Comparison of ENCODE assay signal across 22 cellular contexts in genomic region chr9:94142353-94142752, GRCh38.
"Had no signal": no experiment of that assay in that cellular context is flagged by ENCODE, and none has a peak within 500 bp of the region (broad histone marks: within the 10 kb centered on the region; RNA-seq: fewer than 3 reads in every experiment).

No MANE protein-coding gene starts in this region.

- H3K9me3 ChIP-seq: heart right ventricle, ovary, psoas muscle, right atrium auricular region, stomach had no signal

- H3K36me3 ChIP-seq: heart right ventricle, ovary, right atrium auricular region, stomach had no signal

- H3K27me3 ChIP-seq: heart right ventricle, ovary, right atrium auricular region, stomach had no signal

- ATAC-seq: activated T-cell treated with anti-CD3 and anti-CD28 coated beads, Interleukin-2, amount 50 U/mL, for 4 hours; heart right ventricle; naive thymus-derived CD8-positive, alpha-beta T cell; psoas muscle; stimulated activated effector memory CD8-positive, alpha-beta T cell treated with anti-CD3 and anti-CD28 coated beads, Interleukin-12 subunit alpha, Interleukin-12 subunit beta, amount 100 ng/mL, for 72 hours had no signal

- DNase-seq: activated CD4-positive, alpha-beta T cell treated with anti-CD3 and anti-CD28 coated beads for 1 hour; activated CD4-positive, alpha-beta T cell treated with anti-CD3 and anti-CD28 coated beads, Interleukin-2, amount 50 U/mL, for 4 hours; activated CD8-positive, alpha-beta memory T cell treated with anti-CD3 and anti-CD28 coated beads, Interleukin-2, amount 50 U/mL, for 48 hours; activated naive CD4-positive, alpha-beta T cell treated with Interleukin-2 at 50 U/mL for 16 hours; activated naive CD8-positive, alpha-beta T cell treated with anti-CD3 and anti-CD28 coated beads, Interleukin-2, amount 10 ng/mL, durations not matched to agents 7 days and 5 days; activated T-cell treated with anti-CD3 and anti-CD28 coated beads, Interleukin-2, amount 50 U/mL, for 4 hours; amniotic stem cell; cerebellar nuclear complex; cortex of kidney; endodermal cell; heart right ventricle; islet precursor cell; naive thymus-derived CD8-positive, alpha-beta T cell; ovary; psoas muscle; stimulated activated CD4-positive, alpha-beta T cell treated with anti-CD3 and anti-CD28 coated beads, Interleukin-1b, Interleukin-23, amount 100 ng/mL, for 48 hours; stomach; T-helper 9 cell had no signal

- H3K4me3 ChIP-seq: heart right ventricle, ovary, psoas muscle, right atrium auricular region, skin epidermis, stomach had no signal

- H3K27ac ChIP-seq: epithelial cell of prostate, ovary, psoas muscle had no signal
